Comparison of ENCODE assay signal across 1 cellular context in the genomic region with DNA sequence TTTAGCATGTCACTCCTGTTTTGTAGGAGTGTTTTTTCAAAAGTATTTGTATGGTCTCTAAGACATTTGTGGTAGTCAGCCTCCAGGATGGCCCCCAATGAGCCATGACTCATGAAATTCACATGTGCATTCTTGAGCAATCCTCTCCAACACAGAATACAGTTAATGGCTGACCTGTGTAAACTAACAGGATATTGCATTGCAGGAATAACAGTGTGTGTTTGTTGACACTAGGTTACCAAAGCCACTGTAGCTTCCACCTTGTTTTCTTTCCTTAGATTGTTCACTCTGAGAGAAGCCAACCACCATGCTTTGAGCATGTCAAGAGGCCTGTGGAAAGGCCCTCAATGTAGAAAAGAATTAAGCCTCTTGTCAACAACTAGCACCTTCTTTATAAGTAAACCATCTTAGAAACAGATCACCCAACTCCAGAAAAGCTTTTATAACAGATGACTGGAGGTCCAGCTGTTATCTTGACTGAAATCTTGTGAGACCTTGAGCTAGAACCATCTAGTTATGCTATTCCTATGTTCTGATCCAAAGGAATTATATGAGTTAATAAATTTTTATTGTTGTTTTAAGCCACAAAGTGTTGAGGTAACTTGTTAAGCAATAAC.
TF ChIP-seq lines count a peak whose summit lies in the region.

No MANE protein-coding gene starts in this region.

TF ChIP-seq in HepG2, 621 proteins besides CTCF, POLR2A, EP300 and RAD21 (continued from another document and continues in another):
- TF ChIP-seq, protein P1, sequence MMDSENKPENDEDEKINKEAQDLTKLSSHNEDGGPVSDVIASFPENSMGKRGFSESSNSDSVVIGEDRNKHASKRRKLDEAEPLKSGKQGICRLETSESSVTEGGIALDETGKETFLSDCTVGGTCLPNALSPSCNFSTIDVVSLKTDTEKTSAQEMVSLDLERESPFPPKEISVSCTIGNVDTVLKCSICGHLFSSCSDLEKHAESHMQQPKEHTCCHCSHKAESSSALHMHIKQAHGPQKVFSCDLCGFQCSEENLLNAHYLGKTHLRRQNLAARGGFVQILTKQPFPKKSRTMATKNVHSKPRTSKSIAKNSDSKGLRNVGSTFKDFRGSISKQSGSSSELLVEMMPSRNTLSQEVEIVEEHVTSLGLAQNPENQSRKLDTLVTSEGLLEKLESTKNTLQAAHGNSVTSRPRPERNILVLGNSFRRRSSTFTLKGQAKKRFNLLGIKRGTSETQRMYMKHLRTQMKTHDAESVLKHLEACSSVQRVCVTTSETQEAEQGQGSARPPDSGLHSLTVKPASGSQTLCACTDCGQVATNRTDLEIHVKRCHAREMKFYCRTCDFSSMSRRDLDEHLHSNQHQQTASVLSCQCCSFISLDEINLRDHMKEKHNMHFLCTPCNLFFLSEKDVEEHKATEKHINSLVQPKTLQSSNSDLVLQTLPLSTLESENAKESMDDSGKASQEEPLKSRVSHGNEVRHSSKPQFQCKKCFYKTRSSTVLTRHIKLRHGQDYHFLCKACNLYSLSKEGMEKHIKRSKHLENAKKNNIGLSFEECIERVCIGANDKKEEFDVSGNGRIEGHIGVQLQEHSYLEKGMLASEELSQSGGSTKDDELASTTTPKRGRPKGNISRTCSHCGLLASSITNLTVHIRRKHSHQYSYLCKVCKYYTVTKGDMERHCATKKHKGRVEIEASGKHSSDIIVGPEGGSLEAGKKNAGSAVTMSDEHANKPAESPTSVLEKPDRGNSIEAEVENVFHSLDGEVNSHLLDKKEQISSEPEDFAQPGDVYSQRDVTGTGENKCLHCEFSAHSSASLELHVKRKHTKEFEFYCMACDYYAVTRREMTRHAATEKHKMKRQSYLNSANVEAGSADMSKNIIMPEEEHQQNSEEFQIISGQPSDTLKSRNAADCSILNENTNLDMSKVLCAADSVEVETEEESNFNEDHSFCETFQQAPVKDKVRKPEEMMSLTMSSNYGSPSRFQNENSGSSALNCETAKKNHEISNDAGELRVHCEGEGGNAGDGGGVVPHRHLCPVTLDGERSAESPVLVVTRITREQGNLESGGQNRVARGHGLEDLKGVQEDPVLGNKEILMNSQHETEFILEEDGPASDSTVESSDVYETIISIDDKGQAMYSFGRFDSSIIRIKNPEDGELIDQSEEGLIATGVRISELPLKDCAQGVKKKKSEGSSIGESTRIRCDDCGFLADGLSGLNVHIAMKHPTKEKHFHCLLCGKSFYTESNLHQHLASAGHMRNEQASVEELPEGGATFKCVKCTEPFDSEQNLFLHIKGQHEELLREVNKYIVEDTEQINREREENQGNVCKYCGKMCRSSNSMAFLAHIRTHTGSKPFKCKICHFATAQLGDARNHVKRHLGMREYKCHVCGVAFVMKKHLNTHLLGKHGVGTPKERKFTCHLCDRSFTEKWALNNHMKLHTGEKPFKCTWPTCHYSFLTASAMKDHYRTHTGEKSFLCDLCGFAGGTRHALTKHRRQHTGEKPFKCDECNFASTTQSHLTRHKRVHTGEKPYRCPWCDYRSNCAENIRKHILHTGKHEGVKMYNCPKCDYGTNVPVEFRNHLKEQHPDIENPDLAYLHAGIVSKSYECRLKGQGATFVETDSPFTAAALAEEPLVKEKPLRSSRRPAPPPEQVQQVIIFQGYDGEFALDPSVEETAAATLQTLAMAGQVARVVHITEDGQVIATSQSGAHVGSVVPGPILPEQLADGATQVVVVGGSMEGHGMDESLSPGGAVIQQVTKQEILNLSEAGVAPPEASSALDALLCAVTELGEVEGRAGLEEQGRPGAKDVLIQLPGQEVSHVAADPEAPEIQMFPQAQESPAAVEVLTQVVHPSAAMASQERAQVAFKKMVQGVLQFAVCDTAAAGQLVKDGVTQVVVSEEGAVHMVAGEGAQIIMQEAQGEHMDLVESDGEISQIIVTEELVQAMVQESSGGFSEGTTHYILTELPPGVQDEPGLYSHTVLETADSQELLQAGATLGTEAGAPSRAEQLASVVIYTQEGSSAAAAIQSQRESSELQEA (CRISPR knock-in tag; IDR thresholded peaks at IDR 0.05; ENCODE audit: not compliant biosample characterization), result no peak
- TF ChIP-seq ZNF878 (CRISPR knock-in tag; IDR thresholded peaks at IDR 0.05), result no peak; the same call in 1 of the 2 replicates
- TF ChIP-seq MIER2 (CRISPR knock-in tag; IDR thresholded peaks at IDR 0.05), result peak; percentile 85
- peak; percentile 93 for TF ChIP-seq JUN (CRISPR knock-in tag; IDR thresholded peaks at IDR 0.05)
- peak; percentile 74; the same call in 1 of the 2 replicates for TF ChIP-seq NR2F6 (IDR thresholded peaks at IDR 0.05)
- peak; percentile 89 for TF ChIP-seq NR2F6 (CRISPR knock-in tag; IDR thresholded peaks at IDR 0.05)
- TF ChIP-seq SOX13 (IDR thresholded peaks at IDR 0.05), result peak; percentile 89
- peak in 1 of 2 experiments; percentile 97; a peak in 2 of 4 replicates for TF ChIP-seq SOX13 (CRISPR knock-in tag; conservative IDR thresholded peaks at IDR 0.05 in 1 of 2, IDR thresholded peaks at IDR 0.05 in 1 of 2)
- TF ChIP-seq SMC3 (IDR thresholded peaks at IDR 0.05; ENCODE audit: low read length), result peak; percentile 27; the same call in 1 of the 2 replicates
- peak; percentile 32; the same call in 1 of the 2 replicates for TF ChIP-seq REPIN1 (CRISPR knock-in tag; IDR thresholded peaks at IDR 0.05; ENCODE audit: borderline replicate concordance, low read depth)
- peak; percentile 73; the same call in 1 of the 2 replicates for TF ChIP-seq ZSCAN29 (CRISPR knock-in tag; conservative IDR thresholded peaks at IDR 0.05)
- TF ChIP-seq PLRG1 (conservative IDR thresholded peaks at IDR 0.05), result no peak
- peak; percentile 98 for TF ChIP-seq SMAD3 (CRISPR knock-in tag; IDR thresholded peaks at IDR 0.05)
- TF ChIP-seq, protein P2, sequence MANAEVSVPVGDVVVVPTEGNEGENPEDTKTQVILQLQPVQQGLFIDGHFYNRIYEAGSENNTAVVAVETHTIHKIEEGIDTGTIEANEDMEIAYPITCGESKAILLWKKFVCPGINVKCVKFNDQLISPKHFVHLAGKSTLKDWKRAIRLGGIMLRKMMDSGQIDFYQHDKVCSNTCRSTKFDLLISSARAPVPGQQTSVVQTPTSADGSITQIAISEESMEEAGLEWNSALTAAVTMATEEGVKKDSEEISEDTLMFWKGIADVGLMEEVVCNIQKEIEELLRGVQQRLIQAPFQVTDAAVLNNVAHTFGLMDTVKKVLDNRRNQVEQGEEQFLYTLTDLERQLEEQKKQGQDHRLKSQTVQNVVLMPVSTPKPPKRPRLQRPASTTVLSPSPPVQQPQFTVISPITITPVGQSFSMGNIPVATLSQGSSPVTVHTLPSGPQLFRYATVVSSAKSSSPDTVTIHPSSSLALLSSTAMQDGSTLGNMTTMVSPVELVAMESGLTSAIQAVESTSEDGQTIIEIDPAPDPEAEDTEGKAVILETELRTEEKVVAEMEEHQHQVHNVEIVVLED (CRISPR knock-in tag; IDR thresholded peaks at IDR 0.05; ENCODE audit: borderline replicate concordance), result no peak
- TF ChIP-seq KLF12 (CRISPR knock-in tag; IDR thresholded peaks at IDR 0.05; ENCODE audit: borderline replicate concordance), result no peak
- TF ChIP-seq ZNF329 (CRISPR knock-in tag; IDR thresholded peaks at IDR 0.05; ENCODE audit: low read depth), result no peak
- TF ChIP-seq SNAPC2 (CRISPR knock-in tag; IDR thresholded peaks at IDR 0.05), result no peak
- peak; percentile 70; the same call in 1 of the 2 replicates for TF ChIP-seq ZNF747 (CRISPR knock-in tag; IDR thresholded peaks at IDR 0.05; ENCODE audit: borderline replicate concordance)
- TF ChIP-seq AFF4 (CRISPR knock-in tag; IDR thresholded peaks at IDR 0.05), result peak; percentile 72; the same call in 1 of the 2 replicates
- TF ChIP-seq ERF (CRISPR knock-in tag; IDR thresholded peaks at IDR 0.05), result peak; percentile 93
- no peak for TF ChIP-seq KDM5A (IDR thresholded peaks at IDR 0.05; ENCODE audit: borderline replicate concordance, low read length)
- peak; percentile 81 for TF ChIP-seq KMT2B (CRISPR knock-in tag; IDR thresholded peaks at IDR 0.05)
- peak; percentile 94 for TF ChIP-seq FOSL1 (CRISPR knock-in tag; IDR thresholded peaks at IDR 0.05; ENCODE audit: borderline replicate concordance)
- TF ChIP-seq NCOA2 (CRISPR knock-in tag; IDR thresholded peaks at IDR 0.05), result peak; percentile 95
- TF ChIP-seq, protein P3, sequence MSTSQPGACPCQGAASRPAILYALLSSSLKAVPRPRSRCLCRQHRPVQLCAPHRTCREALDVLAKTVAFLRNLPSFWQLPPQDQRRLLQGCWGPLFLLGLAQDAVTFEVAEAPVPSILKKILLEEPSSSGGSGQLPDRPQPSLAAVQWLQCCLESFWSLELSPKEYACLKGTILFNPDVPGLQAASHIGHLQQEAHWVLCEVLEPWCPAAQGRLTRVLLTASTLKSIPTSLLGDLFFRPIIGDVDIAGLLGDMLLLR (CRISPR knock-in tag; IDR thresholded peaks at IDR 0.05), result no peak
- TF ChIP-seq ZNF570 (CRISPR knock-in tag; IDR thresholded peaks at IDR 0.05; ENCODE audit: borderline replicate concordance), result no peak
- no peak for TF ChIP-seq NR3C1 (CRISPR knock-in tag; IDR thresholded peaks at IDR 0.05)
- TF ChIP-seq SPEN (CRISPR knock-in tag; IDR thresholded peaks at IDR 0.05; ENCODE audit: low read depth), result 0 out of 2 replicates have a peak, but pooled peaks have one; percentile 60
- TF ChIP-seq, protein P4, sequence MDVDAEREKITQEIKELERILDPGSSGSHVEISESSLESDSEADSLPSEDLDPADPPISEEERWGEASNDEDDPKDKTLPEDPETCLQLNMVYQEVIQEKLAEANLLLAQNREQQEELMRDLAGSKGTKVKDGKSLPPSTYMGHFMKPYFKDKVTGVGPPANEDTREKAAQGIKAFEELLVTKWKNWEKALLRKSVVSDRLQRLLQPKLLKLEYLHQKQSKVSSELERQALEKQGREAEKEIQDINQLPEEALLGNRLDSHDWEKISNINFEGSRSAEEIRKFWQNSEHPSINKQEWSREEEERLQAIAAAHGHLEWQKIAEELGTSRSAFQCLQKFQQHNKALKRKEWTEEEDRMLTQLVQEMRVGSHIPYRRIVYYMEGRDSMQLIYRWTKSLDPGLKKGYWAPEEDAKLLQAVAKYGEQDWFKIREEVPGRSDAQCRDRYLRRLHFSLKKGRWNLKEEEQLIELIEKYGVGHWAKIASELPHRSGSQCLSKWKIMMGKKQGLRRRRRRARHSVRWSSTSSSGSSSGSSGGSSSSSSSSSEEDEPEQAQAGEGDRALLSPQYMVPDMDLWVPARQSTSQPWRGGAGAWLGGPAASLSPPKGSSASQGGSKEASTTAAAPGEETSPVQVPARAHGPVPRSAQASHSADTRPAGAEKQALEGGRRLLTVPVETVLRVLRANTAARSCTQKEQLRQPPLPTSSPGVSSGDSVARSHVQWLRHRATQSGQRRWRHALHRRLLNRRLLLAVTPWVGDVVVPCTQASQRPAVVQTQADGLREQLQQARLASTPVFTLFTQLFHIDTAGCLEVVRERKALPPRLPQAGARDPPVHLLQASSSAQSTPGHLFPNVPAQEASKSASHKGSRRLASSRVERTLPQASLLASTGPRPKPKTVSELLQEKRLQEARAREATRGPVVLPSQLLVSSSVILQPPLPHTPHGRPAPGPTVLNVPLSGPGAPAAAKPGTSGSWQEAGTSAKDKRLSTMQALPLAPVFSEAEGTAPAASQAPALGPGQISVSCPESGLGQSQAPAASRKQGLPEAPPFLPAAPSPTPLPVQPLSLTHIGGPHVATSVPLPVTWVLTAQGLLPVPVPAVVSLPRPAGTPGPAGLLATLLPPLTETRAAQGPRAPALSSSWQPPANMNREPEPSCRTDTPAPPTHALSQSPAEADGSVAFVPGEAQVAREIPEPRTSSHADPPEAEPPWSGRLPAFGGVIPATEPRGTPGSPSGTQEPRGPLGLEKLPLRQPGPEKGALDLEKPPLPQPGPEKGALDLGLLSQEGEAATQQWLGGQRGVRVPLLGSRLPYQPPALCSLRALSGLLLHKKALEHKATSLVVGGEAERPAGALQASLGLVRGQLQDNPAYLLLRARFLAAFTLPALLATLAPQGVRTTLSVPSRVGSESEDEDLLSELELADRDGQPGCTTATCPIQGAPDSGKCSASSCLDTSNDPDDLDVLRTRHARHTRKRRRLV (CRISPR knock-in tag; IDR thresholded peaks at IDR 0.05), result no peak
- TF ChIP-seq ADNP (CRISPR knock-in tag; IDR thresholded peaks at IDR 0.05), result no peak
- TF ChIP-seq, protein P5, sequence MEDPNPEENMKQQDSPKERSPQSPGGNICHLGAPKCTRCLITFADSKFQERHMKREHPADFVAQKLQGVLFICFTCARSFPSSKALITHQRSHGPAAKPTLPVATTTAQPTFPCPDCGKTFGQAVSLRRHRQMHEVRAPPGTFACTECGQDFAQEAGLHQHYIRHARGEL (CRISPR knock-in tag; IDR thresholded peaks at IDR 0.05), result no peak
- TF ChIP-seq MATR3 (CRISPR knock-in tag; IDR thresholded peaks at IDR 0.05), result no peak
- TF ChIP-seq ATF7-NPFF (CRISPR knock-in tag; IDR thresholded peaks at IDR 0.05; ENCODE audit: low read depth), result 0 out of 2 replicates have a peak, but pooled peaks have one; percentile 48
- no peak for TF ChIP-seq THYN1 (CRISPR knock-in tag; IDR thresholded peaks at IDR 0.05; ENCODE audit: borderline replicate concordance, low read depth)
- TF ChIP-seq ZNF432 (CRISPR knock-in tag; IDR thresholded peaks at IDR 0.05; ENCODE audit: borderline replicate concordance), result no peak
- TF ChIP-seq, protein P6, sequence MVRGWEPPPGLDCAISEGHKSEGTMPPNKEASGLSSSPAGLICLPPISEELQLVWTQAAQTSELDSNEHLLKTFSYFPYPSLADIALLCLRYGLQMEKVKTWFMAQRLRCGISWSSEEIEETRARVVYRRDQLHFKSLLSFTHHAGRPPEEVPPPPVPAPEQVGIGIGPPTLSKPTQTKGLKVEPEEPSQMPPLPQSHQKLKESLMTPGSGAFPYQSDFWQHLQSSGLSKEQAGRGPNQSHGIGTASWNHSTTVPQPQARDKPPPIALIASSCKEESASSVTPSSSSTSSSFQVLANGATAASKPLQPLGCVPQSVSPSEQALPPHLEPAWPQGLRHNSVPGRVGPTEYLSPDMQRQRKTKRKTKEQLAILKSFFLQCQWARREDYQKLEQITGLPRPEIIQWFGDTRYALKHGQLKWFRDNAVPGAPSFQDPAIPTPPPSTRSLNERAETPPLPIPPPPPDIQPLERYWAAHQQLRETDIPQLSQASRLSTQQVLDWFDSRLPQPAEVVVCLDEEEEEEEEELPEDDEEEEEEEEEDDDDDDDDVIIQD (CRISPR knock-in tag; IDR thresholded peaks at IDR 0.05; ENCODE audit: low read depth), result peak; percentile 100
